1 cellular context compared by ENCODE assay signal in the genomic region with DNA sequence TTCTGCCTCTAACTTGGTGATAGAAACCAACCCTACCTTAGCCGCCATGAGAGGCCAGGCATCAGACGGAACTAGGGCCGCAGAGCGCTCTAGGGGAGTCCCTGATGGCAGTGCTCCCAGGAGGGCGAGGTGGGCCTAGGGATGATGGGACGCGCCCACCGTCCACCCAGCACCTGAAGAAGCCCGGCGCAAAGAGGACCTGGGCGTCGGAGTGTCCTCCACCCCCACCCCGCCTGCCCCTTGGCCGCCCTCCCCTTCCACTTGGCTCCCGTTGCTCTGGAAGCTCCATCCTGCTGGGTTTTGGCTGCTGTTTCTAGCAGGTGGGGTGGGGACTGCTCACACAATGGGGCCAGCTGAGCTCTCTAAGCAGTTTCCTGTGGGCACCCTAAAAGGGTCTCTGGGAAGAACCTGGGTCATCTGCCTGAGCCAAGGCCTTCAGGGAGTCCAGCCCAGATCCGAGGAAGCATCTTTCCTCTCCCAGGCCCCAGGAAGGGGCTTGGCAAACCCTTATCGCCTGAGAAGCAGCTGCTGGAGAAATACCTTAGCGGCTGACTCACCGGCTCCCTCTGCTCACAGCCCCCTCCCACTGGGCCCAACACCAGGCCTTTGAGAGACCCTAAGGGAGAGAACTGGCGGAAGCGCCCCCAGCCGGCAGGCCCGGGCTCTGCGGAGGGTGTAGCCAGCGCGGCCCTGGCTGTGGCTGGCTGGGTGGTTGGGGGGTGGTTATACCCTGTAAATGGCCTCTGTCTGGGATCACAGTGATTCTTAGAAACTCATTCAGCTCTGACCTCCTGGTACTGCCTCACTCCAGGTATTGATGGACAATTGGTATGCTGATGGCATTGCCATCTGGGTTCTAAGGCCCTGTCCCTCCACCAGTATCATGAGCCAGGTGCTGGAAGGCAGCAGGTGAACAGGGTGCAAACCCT.
TF ChIP-seq lines count a peak whose summit lies in the region.

No MANE protein-coding gene starts in this region.

TF ChIP-seq in GM12878, 131 proteins besides CTCF, POLR2A, EP300 and RAD21 (continued from another document):
- TF ChIP-seq, protein P1, sequence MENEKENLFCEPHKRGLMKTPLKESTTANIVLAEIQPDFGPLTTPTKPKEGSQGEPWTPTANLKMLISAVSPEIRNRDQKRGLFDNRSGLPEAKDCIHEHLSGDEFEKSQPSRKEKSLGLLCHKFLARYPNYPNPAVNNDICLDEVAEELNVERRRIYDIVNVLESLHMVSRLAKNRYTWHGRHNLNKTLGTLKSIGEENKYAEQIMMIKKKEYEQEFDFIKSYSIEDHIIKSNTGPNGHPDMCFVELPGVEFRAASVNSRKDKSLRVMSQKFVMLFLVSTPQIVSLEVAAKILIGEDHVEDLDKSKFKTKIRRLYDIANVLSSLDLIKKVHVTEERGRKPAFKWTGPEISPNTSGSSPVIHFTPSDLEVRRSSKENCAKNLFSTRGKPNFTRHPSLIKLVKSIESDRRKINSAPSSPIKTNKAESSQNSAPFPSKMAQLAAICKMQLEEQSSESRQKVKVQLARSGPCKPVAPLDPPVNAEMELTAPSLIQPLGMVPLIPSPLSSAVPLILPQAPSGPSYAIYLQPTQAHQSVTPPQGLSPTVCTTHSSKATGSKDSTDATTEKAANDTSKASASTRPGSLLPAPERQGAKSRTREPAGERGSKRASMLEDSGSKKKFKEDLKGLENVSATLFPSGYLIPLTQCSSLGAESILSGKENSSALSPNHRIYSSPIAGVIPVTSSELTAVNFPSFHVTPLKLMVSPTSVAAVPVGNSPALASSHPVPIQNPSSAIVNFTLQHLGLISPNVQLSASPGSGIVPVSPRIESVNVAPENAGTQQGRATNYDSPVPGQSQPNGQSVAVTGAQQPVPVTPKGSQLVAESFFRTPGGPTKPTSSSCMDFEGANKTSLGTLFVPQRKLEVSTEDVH (IDR thresholded peaks at IDR 0.05; ENCODE audit: low read depth, partially characterized antibody) = no peak
- TF ChIP-seq TARDBP (IDR thresholded peaks at IDR 0.05; ENCODE audit: borderline replicate concordance) (no peak), MXI1 (IDR thresholded peaks at IDR 0.05; ENCODE audit: low read depth, low read length) (no peak), NRF1 (conservative IDR thresholded peaks at IDR 0.05; ENCODE audit: low read depth, low read length) (no peak), ZNF622 (IDR thresholded peaks at IDR 0.05) (no peak), NR2C1 (IDR thresholded peaks at IDR 0.05) (no peak), ZBED1 (IDR thresholded peaks at IDR 0.05; ENCODE audit: borderline replicate concordance) (no peak), RELA (IDR thresholded peaks at IDR 0.05; ENCODE audit: borderline replicate concordance, partially characterized antibody) (no peak), HDGF (IDR thresholded peaks at IDR 0.05) (no peak), ETV6 (conservative IDR thresholded peaks at IDR 0.05 in 1 of 2, IDR thresholded peaks at IDR 0.05 in 1 of 2; ENCODE audit: borderline replicate concordance in 1 of 2, low read depth in 1 of 2) (no peak), IKZF1 (conservative IDR thresholded peaks at IDR 0.05) (no peak), KLF5 (IDR thresholded peaks at IDR 0.05; ENCODE audit: partially characterized antibody) (no peak), CBX5 (IDR thresholded peaks at IDR 0.05; ENCODE audit: low read depth) (no peak)
- TF ChIP-seq, protein P2, sequence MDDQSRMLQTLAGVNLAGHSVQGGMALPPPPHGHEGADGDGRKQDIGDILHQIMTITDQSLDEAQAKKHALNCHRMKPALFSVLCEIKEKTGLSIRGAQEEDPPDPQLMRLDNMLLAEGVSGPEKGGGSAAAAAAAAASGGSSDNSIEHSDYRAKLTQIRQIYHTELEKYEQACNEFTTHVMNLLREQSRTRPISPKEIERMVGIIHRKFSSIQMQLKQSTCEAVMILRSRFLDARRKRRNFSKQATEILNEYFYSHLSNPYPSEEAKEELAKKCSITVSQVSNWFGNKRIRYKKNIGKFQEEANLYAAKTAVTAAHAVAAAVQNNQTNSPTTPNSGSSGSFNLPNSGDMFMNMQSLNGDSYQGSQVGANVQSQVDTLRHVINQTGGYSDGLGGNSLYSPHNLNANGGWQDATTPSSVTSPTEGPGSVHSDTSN (IDR thresholded peaks at IDR 0.05; ENCODE audit: insufficient replicate concordance, low read depth, low read length) = no peak
- TF ChIP-seq, protein P3, sequence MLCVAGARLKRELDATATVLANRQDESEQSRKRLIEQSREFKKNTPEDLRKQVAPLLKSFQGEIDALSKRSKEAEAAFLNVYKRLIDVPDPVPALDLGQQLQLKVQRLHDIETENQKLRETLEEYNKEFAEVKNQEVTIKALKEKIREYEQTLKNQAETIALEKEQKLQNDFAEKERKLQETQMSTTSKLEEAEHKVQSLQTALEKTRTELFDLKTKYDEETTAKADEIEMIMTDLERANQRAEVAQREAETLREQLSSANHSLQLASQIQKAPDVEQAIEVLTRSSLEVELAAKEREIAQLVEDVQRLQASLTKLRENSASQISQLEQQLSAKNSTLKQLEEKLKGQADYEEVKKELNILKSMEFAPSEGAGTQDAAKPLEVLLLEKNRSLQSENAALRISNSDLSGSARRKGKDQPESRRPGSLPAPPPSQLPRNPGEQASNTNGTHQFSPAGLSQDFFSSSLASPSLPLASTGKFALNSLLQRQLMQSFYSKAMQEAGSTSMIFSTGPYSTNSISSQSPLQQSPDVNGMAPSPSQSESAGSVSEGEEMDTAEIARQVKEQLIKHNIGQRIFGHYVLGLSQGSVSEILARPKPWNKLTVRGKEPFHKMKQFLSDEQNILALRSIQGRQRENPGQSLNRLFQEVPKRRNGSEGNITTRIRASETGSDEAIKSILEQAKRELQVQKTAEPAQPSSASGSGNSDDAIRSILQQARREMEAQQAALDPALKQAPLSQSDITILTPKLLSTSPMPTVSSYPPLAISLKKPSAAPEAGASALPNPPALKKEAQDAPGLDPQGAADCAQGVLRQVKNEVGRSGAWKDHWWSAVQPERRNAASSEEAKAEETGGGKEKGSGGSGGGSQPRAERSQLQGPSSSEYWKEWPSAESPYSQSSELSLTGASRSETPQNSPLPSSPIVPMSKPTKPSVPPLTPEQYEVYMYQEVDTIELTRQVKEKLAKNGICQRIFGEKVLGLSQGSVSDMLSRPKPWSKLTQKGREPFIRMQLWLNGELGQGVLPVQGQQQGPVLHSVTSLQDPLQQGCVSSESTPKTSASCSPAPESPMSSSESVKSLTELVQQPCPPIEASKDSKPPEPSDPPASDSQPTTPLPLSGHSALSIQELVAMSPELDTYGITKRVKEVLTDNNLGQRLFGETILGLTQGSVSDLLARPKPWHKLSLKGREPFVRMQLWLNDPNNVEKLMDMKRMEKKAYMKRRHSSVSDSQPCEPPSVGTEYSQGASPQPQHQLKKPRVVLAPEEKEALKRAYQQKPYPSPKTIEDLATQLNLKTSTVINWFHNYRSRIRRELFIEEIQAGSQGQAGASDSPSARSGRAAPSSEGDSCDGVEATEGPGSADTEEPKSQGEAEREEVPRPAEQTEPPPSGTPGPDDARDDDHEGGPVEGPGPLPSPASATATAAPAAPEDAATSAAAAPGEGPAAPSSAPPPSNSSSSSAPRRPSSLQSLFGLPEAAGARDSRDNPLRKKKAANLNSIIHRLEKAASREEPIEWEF (IDR thresholded peaks at IDR 0.05; ENCODE audit: insufficient replicate concordance, low read depth, low read length) = no peak
- TF ChIP-seq, protein P4, sequence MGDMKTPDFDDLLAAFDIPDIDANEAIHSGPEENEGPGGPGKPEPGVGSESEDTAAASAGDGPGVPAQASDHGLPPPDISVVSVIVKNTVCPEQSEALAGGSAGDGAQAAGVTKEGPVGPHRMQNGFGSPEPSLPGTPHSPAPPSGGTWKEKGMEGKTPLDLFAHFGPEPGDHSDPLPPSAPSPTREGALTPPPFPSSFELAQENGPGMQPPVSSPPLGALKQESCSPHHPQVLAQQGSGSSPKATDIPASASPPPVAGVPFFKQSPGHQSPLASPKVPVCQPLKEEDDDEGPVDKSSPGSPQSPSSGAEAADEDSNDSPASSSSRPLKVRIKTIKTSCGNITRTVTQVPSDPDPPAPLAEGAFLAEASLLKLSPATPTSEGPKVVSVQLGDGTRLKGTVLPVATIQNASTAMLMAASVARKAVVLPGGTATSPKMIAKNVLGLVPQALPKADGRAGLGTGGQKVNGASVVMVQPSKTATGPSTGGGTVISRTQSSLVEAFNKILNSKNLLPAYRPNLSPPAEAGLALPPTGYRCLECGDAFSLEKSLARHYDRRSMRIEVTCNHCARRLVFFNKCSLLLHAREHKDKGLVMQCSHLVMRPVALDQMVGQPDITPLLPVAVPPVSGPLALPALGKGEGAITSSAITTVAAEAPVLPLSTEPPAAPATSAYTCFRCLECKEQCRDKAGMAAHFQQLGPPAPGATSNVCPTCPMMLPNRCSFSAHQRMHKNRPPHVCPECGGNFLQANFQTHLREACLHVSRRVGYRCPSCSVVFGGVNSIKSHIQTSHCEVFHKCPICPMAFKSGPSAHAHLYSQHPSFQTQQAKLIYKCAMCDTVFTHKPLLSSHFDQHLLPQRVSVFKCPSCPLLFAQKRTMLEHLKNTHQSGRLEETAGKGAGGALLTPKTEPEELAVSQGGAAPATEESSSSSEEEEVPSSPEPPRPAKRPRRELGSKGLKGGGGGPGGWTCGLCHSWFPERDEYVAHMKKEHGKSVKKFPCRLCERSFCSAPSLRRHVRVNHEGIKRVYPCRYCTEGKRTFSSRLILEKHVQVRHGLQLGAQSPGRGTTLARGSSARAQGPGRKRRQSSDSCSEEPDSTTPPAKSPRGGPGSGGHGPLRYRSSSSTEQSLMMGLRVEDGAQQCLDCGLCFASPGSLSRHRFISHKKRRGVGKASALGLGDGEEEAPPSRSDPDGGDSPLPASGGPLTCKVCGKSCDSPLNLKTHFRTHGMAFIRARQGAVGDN (IDR thresholded peaks at IDR 0.05) = no peak
